1 cellular context compared by ENCODE assay signal in genomic region chr2:215808996-215809395, GRCh38.
TF ChIP-seq lines count a peak whose summit lies in the region.

No MANE protein-coding gene starts in this region.

TF ChIP-seq in endothelial cell of umbilical vein, 7 proteins besides CTCF, POLR2A, EP300 and RAD21 (continued from another document):
- TF ChIP-seq MAX (IDR thresholded peaks at IDR 0.05; ENCODE audit: insufficient read depth, insufficient read length): no peak
- no peak for TF ChIP-seq MYC (IDR thresholded peaks at IDR 0.05; ENCODE audit: low read depth, low read length)
